In genomic region chr11:73651661-73652045, GRCh38 we compare ENCODE assay signal across 1 cellular context.
TF ChIP-seq lines count a peak whose summit lies in the region.

No MANE protein-coding gene starts in this region.

TF ChIP-seq in HCT116, 20 proteins besides CTCF, POLR2A, EP300 and RAD21 (continued from another document):
- no peak for TF ChIP-seq REST (IDR thresholded peaks at IDR 0.05; ENCODE audit: low read depth)
